In the genomic region with DNA sequence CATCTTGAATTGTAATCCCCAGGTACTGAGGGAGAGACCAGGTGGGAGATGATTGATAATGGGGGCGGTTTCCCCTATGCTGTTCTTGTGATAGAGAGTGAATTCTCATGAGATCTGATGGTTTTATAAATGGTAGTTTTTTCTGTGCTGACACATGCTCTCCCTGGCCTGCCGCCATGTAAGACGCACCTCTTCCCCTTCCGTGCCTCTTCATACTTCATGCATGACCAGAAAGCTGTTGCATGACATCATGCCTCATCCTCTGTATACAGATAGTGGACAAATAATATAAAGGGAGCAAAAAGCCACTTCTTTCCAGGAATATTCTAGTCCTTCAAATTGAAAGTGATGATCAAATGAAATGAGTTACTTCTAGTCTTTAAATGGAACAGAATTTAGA, we compare ENCODE assay signal across 15 cellular contexts. TPM values are rescaled to one million over a fixed set of nuclear protein-coding genes. Genes with fewer than 3 reads are reported as not detected.
DNase-seq lines count a peak whose midpoint lies in the region; ATAC-seq and TF ChIP-seq lines count a peak whose summit lies in the region.
"Had no signal": no experiment of that assay in that cellular context is flagged by ENCODE, and none has a peak within 500 bp of the region (broad histone marks: within the 10 kb centered on the region; RNA-seq: fewer than 3 reads in every experiment).

No MANE protein-coding gene starts in this region.

- in situ Hi-C loops in GM13976 (cut with MboI; ENCODE audit: low sequenced_read_pairs, unreplicated experiment), result no loop called here

- peaks cover 18% of the 10 kb centered on the region for H3K4me1 Mint-ChIP-seq in nephron
- H3K4me1 Mint-ChIP-seq: activated naive CD4-positive, alpha-beta T cell treated with anti-CD3 and anti-CD28 coated beads, Interleukin-2, amount 50 U/mL, for 24 hours; stimulated activated effector memory CD8-positive, alpha-beta T cell treated with anti-CD3 and anti-CD28 coated beads, Interleukin-12 subunit alpha, Interleukin-12 subunit beta, amount 100 ng/mL, for 72 hours had no signal

- DNase-seq in HCEC 1CT, result peak; percentile 29
- peak; percentile 68 for DNase-seq in NCI-H510A treated with DMSO at 0.1 percent for 48 hours (lab: John Stamatoyannopoulos, UW)
- no peak for DNase-seq in cortex of kidney (lab: John Stamatoyannopoulos, UW)
- no peak for DNase-seq in D341Med (ENCODE audit: low spot score)
- DNase-seq in activated CD4-positive, CD25-positive, alpha-beta regulatory T cell (lab: John Stamatoyannopoulos, UW), result no peak
- DNase-seq in GM13976 (ENCODE audit: low spot score), result no peak
- DNase-seq: activated CD4-positive, alpha-beta T cell treated with anti-CD3 and anti-CD28 coated beads, Interleukin-2, amount 50 U/mL, for 1 hour; C1 segment of cervical spinal cord; dorsolateral prefrontal cortex had no signal

- peak overlapping the region; percentile 8 to 63 (median 45) for H3K27ac Mint-ChIP-seq in nephron
- H3K27ac Mint-ChIP-seq: activated naive CD4-positive, alpha-beta T cell treated with anti-CD3 and anti-CD28 coated beads, Interleukin-2, amount 50 U/mL, for 24 hours; stimulated activated effector memory CD8-positive, alpha-beta T cell treated with anti-CD3 and anti-CD28 coated beads, Interleukin-12 subunit alpha, Interleukin-12 subunit beta, amount 100 ng/mL, for 72 hours; type B pancreatic cell had no signal

- ATAC-seq in esophagus mucosa, result peak; percentile 79
- ATAC-seq: stimulated activated effector memory CD8-positive, alpha-beta T cell treated with anti-CD3 and anti-CD28 coated beads, Interleukin-12 subunit alpha, Interleukin-12 subunit beta, amount 100 ng/mL, for 72 hours had no signal

- no peaks in the 10 kb centered on the region for H3K27me3 Mint-ChIP-seq in nephron (ENCODE audit: low read depth)
- H3K27me3 Mint-ChIP-seq: activated naive CD4-positive, alpha-beta T cell treated with anti-CD3 and anti-CD28 coated beads, Interleukin-2, amount 50 U/mL, for 24 hours; brain; type B pancreatic cell had no signal

- H3K36me3 Mint-ChIP-seq in nephron (ENCODE audit: low read depth), result no peaks in the 10 kb centered on the region
- H3K36me3 Mint-ChIP-seq: activated naive CD4-positive, alpha-beta T cell treated with anti-CD3 and anti-CD28 coated beads, Interleukin-2, amount 50 U/mL, for 24 hours; brain; stimulated activated effector memory CD8-positive, alpha-beta T cell treated with anti-CD3 and anti-CD28 coated beads, Interleukin-12 subunit alpha, Interleukin-12 subunit beta, amount 100 ng/mL, for 72 hours; type B pancreatic cell had no signal

- H3K4me3 Mint-ChIP-seq in nephron, result no peak overlapping the region
- H3K4me3 Mint-ChIP-seq: activated naive CD4-positive, alpha-beta T cell treated with anti-CD3 and anti-CD28 coated beads, Interleukin-2, amount 50 U/mL, for 24 hours; brain; stimulated activated effector memory CD8-positive, alpha-beta T cell treated with anti-CD3 and anti-CD28 coated beads, Interleukin-12 subunit alpha, Interleukin-12 subunit beta, amount 100 ng/mL, for 72 hours; type B pancreatic cell had no signal

- no peak for TF ChIP-seq CTCF in nephron (IDR thresholded peaks at IDR 0.05; ENCODE audit: unreplicated experiment in 3 of 3)
- TF ChIP-seq CTCF in GM13976 (IDR thresholded peaks at IDR 0.05; ENCODE audit: borderline replicate concordance, control extremely low read depth, extremely low read depth, insufficient read depth, missing control alignments), result no peak

- no peaks in the 10 kb centered on the region for H3K9me3 Mint-ChIP-seq in nephron
- H3K9me3 Mint-ChIP-seq: activated naive CD4-positive, alpha-beta T cell treated with anti-CD3 and anti-CD28 coated beads, Interleukin-2, amount 50 U/mL, for 24 hours; type B pancreatic cell had no signal

RNA-seq across cellular contexts. Expression of a gene that starts 47.2 kb away (rescaled TPM):
- 28.2 TPM for total RNA-seq in esophagus mucosa

Comparison
In these comparisons a context has a peak if more than half of its experiments do, and no peak if none do; other contexts are left out.
1. DNase-seq: peak in HCEC 1CT (single experiment) and NCI-H510A treated with DMSO at 0.1 percent for 48 hours (single experiment); none in cortex of kidney (single experiment), D341Med (single experiment), activated CD4-positive, CD25-positive, alpha-beta regulatory T cell (0 of 4) and GM13976 (single experiment).